1 cellular context compared by ENCODE assay signal in genomic region chr4:692771-693554, GRCh38.
TF ChIP-seq lines count a peak whose summit lies in the region.

No MANE protein-coding gene starts in this region.

TF ChIP-seq in liver, 16 proteins besides CTCF, POLR2A, EP300 and RAD21 (continued from another document):
- TF ChIP-seq HNF4G (IDR thresholded peaks at IDR 0.05), result no peak
- TF ChIP-seq FOXA2 (IDR thresholded peaks at IDR 0.05), result peak; percentile 89
- no peak for TF ChIP-seq SP1 (IDR thresholded peaks at IDR 0.05)
- no peak for TF ChIP-seq EGR1 (IDR thresholded peaks at IDR 0.05; ENCODE audit: low read depth in 2 of 2)
- TF ChIP-seq HNF4A (conservative IDR thresholded peaks at IDR 0.05), result peak in 1 of 2 donors; percentile 57
- TF ChIP-seq TAF1 (conservative IDR thresholded peaks at IDR 0.05), result no peak
- TF ChIP-seq NR2F2 (IDR thresholded peaks at IDR 0.05), result no peak
- TF ChIP-seq FOXA1 (IDR thresholded peaks at IDR 0.05), result peak; percentile 87
TF ChIP-seq in liver: peak in this region for 4.
